8 cellular contexts compared by ENCODE assay signal in the genomic region with DNA sequence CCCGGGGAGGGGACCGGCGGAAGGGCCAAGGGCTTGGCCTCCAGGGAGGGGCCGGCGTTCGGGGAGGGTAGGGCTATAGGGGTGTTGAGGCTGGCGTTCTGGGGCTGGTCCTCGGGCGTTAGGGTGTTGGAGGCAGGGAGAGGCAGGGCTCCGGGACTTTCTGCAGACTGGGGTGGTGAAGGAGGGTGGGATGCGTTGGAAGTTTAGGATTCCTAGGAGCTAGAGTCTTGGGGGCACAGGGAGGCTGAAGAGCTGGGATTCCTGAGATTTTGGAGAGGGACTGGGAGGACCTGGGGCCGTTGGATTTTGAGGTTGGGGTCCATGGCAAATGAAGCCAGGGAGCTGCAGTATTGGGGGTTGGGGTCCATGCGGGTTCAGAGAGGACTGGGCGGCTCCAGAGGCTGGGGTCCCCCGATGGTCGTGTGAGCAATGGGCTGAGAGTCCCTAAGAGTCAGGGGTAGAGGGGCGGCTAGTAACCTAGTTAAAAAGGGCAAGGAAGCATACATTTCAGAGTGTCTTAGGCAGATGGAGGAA. TPM values are rescaled to one million over a fixed set of nuclear protein-coding genes. Genes with fewer than 3 reads are reported as not detected.
DNase-seq lines count a peak whose midpoint lies in the region; ATAC-seq and TF ChIP-seq lines count a peak whose summit lies in the region.

No MANE protein-coding gene starts in this region.

- no peaks in the 10 kb centered on the region for H3F3A ChIP-seq in neural cell (ENCODE audit: insufficient read depth, low read length, poor library complexity, severe bottlenecking)

- H3K9ac ChIP-seq in neural cell (ENCODE audit: low read length), result peak overlapping the region; percentile 74

- H3K9me3 ChIP-seq in neural cell (ENCODE audit: low read length), result no peaks in the 10 kb centered on the region

- intact Hi-C loops in dorsolateral prefrontal cortex (cut with DNase I), result loop anchor here (5.0 kb wide), 2 partner anchors 104 to 851 kb away; a partner anchor contains a TSS
- intact Hi-C loops in posterior vena cava (cut with DNase I), result no loop called here

- peak overlapping the region; percentile 76 for H2AFZ ChIP-seq in neural cell (ENCODE audit: low read depth, low read length)

- TF ChIP-seq CTCF in dorsolateral prefrontal cortex (IDR thresholded peaks at IDR 0.05 in 54 of 56, conservative IDR thresholded peaks at IDR 0.05 in 2 of 56; ENCODE audit: low read depth in 1 of 56, partially characterized antibody in 56 of 56) (no peak), neural cell (IDR thresholded peaks at IDR 0.05; ENCODE audit: poor library complexity, severe bottlenecking) (no peak)

- DNase-seq in M059J (ENCODE audit: low read depth) (peak; percentile 33), dorsolateral prefrontal cortex (no peak), posterior vena cava (ENCODE audit: low spot score) (no peak), SHP77 treated with DMSO at 0.1 percent for 48 hours (lab: John Stamatoyannopoulos, UW) (no peak)

- H3K4me3 ChIP-seq in dorsolateral prefrontal cortex (peak overlapping the region; percentile 70 to 100 (median 96)), neural cell (ENCODE audit: low read length) (peak overlapping the region; percentile 91)

- peaks cover 14% of the 10 kb centered on the region for H3K79me2 ChIP-seq in neural cell (replicated peaks; ENCODE audit: insufficient read depth, low read length)

- H3K27me3 ChIP-seq in dorsolateral prefrontal cortex (no peaks in the 10 kb centered on the region), neural cell (ENCODE audit: insufficient read depth, low read depth, low read length) (no peaks in the 10 kb centered on the region)

- ATAC-seq in GM21381 (IDR thresholded peaks at IDR 0.05; ENCODE audit: unreplicated experiment) (peak; percentile 20), HG03520 (IDR thresholded peaks at IDR 0.05; ENCODE audit: unreplicated experiment) (no peak), GM19452 (IDR thresholded peaks at IDR 0.05; ENCODE audit: unreplicated experiment) (no peak)

- H3K36me3 ChIP-seq in neural cell (ENCODE audit: insufficient read depth, low read length), result no peaks in the 10 kb centered on the region

- no peak for TF ChIP-seq EP300 in neural cell (conservative IDR thresholded peaks at IDR 0.05; ENCODE audit: poor library complexity, severe bottlenecking)

- no peaks in the 10 kb centered on the region for H3K9me2 ChIP-seq in neural cell (ENCODE audit: insufficient read depth, low read length)

- peak overlapping the region in 40 of 59 donors; percentile 5 to 90 (median 75) for H3K27ac ChIP-seq in dorsolateral prefrontal cortex
- H3K27ac ChIP-seq in neural cell (ENCODE audit: low read length), result peak overlapping the region; percentile 49

- no peak for TF ChIP-seq RAD21 in neural cell (conservative IDR thresholded peaks at IDR 0.05)

- H3K4me2 ChIP-seq in neural cell (ENCODE audit: low read length), result peak overlapping the region; percentile 77

- no peaks in the 10 kb centered on the region for H4K20me1 ChIP-seq in neural cell (ENCODE audit: insufficient read depth)

TF ChIP-seq in neural cell, 6 proteins besides CTCF, POLR2A, EP300 and RAD21:
- TF ChIP-seq POLR2AphosphoS5 (IDR thresholded peaks at IDR 0.05), result no peak
- TF ChIP-seq SMC3 (conservative IDR thresholded peaks at IDR 0.05; ENCODE audit: poor library complexity), result no peak
- TF ChIP-seq TAF1 (IDR thresholded peaks at IDR 0.05; ENCODE audit: low read depth), result no peak
- TF ChIP-seq EZH2 (IDR thresholded peaks at IDR 0.05; ENCODE audit: borderline replicate concordance, insufficient read depth, low read length, poor library complexity, severe bottlenecking), result no peak
- no peak for TF ChIP-seq MXI1 (conservative IDR thresholded peaks at IDR 0.05; ENCODE audit: poor library complexity, severe bottlenecking)
- TF ChIP-seq, protein P1, sequence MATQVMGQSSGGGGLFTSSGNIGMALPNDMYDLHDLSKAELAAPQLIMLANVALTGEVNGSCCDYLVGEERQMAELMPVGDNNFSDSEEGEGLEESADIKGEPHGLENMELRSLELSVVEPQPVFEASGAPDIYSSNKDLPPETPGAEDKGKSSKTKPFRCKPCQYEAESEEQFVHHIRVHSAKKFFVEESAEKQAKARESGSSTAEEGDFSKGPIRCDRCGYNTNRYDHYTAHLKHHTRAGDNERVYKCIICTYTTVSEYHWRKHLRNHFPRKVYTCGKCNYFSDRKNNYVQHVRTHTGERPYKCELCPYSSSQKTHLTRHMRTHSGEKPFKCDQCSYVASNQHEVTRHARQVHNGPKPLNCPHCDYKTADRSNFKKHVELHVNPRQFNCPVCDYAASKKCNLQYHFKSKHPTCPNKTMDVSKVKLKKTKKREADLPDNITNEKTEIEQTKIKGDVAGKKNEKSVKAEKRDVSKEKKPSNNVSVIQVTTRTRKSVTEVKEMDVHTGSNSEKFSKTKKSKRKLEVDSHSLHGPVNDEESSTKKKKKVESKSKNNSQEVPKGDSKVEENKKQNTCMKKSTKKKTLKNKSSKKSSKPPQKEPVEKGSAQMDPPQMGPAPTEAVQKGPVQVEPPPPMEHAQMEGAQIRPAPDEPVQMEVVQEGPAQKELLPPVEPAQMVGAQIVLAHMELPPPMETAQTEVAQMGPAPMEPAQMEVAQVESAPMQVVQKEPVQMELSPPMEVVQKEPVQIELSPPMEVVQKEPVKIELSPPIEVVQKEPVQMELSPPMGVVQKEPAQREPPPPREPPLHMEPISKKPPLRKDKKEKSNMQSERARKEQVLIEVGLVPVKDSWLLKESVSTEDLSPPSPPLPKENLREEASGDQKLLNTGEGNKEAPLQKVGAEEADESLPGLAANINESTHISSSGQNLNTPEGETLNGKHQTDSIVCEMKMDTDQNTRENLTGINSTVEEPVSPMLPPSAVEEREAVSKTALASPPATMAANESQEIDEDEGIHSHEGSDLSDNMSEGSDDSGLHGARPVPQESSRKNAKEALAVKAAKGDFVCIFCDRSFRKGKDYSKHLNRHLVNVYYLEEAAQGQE (IDR thresholded peaks at IDR 0.05; ENCODE audit: borderline replicate concordance), result no peak

RNA-seq across cellular contexts. Expression of a gene that starts 0.7 kb away (rescaled TPM):
- total RNA-seq in M059J (2014; rRNA removed; shearing (Covaris generic)), result 22.2 and 23.7 TPM in 2 replicates
- 10 to 100 TPM; 23.5 to 52.5 (median 35.3) TPM for total RNA-seq in dorsolateral prefrontal cortex
- polyA plus RNA-seq in neural cell, result 39.1 and 42.6 TPM in 2 replicates
- polyA minus RNA-seq in neural cell, result 22.0 and 28.2 TPM in 2 replicates
- total RNA-seq in posterior vena cava, result 10 to 100 TPM; 19.5 to 20.2 TPM

RNA-seq across cellular contexts. Expression of a gene that starts 19.7 kb away (rescaled TPM):
- total RNA-seq in M059J (2014; rRNA removed; shearing (Covaris generic)), result not detected in 2 replicates
- total RNA-seq in dorsolateral prefrontal cortex (1 to 10 TPM in 2 of 120 experiments, under 1 TPM in 8, not detected in 110; 0.22 to 1.2 (median 0.42) TPM), posterior vena cava (under 1 TPM; 0.32 to 0.33 TPM)
- polyA plus RNA-seq in neural cell, result not detected in 2 replicates
- not detected in 2 replicates for polyA minus RNA-seq in neural cell

RNA-seq across cellular contexts. Expression of a gene that starts 23.1 kb away (rescaled TPM):
- 28.8 and 48.7 TPM in 2 replicates for total RNA-seq in M059J (2014; rRNA removed; shearing (Covaris generic))
- total RNA-seq in dorsolateral prefrontal cortex (10 to 100 TPM; 13.6 to 33.8 (median 21.2) TPM), posterior vena cava (10 to 100 TPM; 22.4 to 24.9 TPM)
- polyA plus RNA-seq in neural cell, result 41.6 and 47.3 TPM in 2 replicates
- 34.8 and 45.0 TPM in 2 replicates for polyA minus RNA-seq in neural cell

RNA-seq across cellular contexts. Expression of a gene that starts 26.4 kb away (rescaled TPM):
- total RNA-seq in M059J (2014; rRNA removed; shearing (Covaris generic)), result 14.7 and 38.1 TPM in 2 replicates
- 10 to 100 TPM in 117 of 120 experiments, 1 to 10 TPM in 3; 9.1 to 24.2 (median 15.8) TPM for total RNA-seq in dorsolateral prefrontal cortex
- 27.5 and 28.7 TPM in 2 replicates for polyA plus RNA-seq in neural cell
- 13.4 and 17.0 TPM in 2 replicates for polyA minus RNA-seq in neural cell
- 10 to 100 TPM; 10.3 to 13.7 TPM for total RNA-seq in posterior vena cava

RNA-seq across cellular contexts. Expression of a gene that starts 33.4 kb away (rescaled TPM):
- 1.2 TPM in 1 of 2 replicates, not detected in the other for total RNA-seq in M059J (2014; rRNA removed; shearing (Covaris generic))
- 10 to 100 TPM in 35 of 120 experiments, 1 to 10 TPM in 85; 2.7 to 33.1 (median 7.9) TPM for total RNA-seq in dorsolateral prefrontal cortex
- polyA plus RNA-seq in neural cell, result 6.4 and 9.1 TPM in 2 replicates
- 1.5 TPM in 1 of 2 replicates, not detected in the other for polyA minus RNA-seq in neural cell
- total RNA-seq in posterior vena cava, result 10 to 100 TPM in 1 of 2 donors, 1 to 10 TPM in 1; 9.7 to 11.4 TPM

Comparison
In these comparisons a context has a peak if more than half of its experiments do, and no peak if none do; other contexts are left out.
1. intact Hi-C loops: an anchor here in dorsolateral prefrontal cortex (5.0 kb wide); none called in posterior vena cava.